1 cellular context compared by ENCODE assay signal in the genomic region with DNA sequence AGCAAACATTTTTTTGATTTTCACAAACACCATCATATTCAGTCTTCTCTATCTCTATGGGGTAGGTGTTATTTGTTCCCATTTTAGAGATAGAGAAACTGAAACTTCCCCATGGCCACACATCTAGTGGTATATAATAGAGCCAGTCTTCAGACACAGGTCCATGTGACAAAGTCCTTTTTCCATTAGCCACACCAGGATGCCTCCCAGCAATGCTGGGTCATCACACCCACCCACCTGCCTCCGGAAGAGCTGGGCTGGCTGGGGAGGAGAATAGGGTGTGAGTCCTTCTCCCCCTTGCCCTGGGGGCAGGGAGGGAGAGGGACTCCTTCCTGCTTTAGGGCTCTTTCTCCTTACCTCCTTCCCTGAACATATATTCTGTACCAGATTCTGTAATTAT.
TF ChIP-seq lines count a peak whose summit lies in the region.

No MANE protein-coding gene starts in this region.

TF ChIP-seq in HepG2, 621 proteins besides CTCF, POLR2A, EP300 and RAD21 (continued from another document):
- TF ChIP-seq, protein P1, sequence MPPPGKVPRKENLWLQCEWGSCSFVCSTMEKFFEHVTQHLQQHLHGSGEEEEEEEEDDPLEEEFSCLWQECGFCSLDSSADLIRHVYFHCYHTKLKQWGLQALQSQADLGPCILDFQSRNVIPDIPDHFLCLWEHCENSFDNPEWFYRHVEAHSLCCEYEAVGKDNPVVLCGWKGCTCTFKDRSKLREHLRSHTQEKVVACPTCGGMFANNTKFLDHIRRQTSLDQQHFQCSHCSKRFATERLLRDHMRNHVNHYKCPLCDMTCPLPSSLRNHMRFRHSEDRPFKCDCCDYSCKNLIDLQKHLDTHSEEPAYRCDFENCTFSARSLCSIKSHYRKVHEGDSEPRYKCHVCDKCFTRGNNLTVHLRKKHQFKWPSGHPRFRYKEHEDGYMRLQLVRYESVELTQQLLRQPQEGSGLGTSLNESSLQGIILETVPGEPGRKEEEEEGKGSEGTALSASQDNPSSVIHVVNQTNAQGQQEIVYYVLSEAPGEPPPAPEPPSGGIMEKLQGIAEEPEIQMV (CRISPR knock-in tag; IDR thresholded peaks at IDR 0.05; ENCODE audit: low read depth) = no peak
- TF ChIP-seq HNRNPH1 (optimal IDR thresholded peaks at IDR 0.05; ENCODE audit: low read depth, low read length) = no peak
- no peak for TF ChIP-seq ZNF619 (CRISPR knock-in tag; IDR thresholded peaks at IDR 0.05)
- TF ChIP-seq, protein P2, sequence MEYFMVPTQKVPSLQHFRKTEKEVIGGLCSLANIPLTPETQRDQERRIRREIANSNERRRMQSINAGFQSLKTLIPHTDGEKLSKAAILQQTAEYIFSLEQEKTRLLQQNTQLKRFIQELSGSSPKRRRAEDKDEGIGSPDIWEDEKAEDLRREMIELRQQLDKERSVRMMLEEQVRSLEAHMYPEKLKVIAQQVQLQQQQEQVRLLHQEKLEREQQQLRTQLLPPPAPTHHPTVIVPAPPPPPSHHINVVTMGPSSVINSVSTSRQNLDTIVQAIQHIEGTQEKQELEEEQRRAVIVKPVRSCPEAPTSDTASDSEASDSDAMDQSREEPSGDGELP (IDR thresholded peaks at IDR 0.05; ENCODE audit: borderline replicate concordance, low read depth) = peak; percentile 12; the same call in 1 of the 2 replicates
- TF ChIP-seq ZNF180 (CRISPR knock-in tag; IDR thresholded peaks at IDR 0.05; ENCODE audit: borderline replicate concordance, low read depth) = no peak
- no peak for TF ChIP-seq PAWR (CRISPR knock-in tag; IDR thresholded peaks at IDR 0.05; ENCODE audit: borderline replicate concordance)
- no peak for TF ChIP-seq PHF5A (CRISPR knock-in tag; IDR thresholded peaks at IDR 0.05; ENCODE audit: low read depth, unreplicated experiment)
- TF ChIP-seq ZNF501 (CRISPR knock-in tag; IDR thresholded peaks at IDR 0.05) = no peak
- no peak for TF ChIP-seq ZNF260 (CRISPR knock-in tag; IDR thresholded peaks at IDR 0.05; ENCODE audit: borderline replicate concordance, low read depth)
- no peak for TF ChIP-seq ZNF496 (CRISPR knock-in tag; IDR thresholded peaks at IDR 0.05; ENCODE audit: insufficient replicate concordance)
- TF ChIP-seq HDAC2 (CRISPR knock-in tag; IDR thresholded peaks at IDR 0.05) = 0 out of 2 replicates have a peak, but pooled peaks have one; percentile 10
- no peak for TF ChIP-seq NFRKB (IDR thresholded peaks at IDR 0.05)
- TF ChIP-seq CENPT (CRISPR knock-in tag; IDR thresholded peaks at IDR 0.05; ENCODE audit: low read depth) = no peak
